Comparison of ENCODE assay signal across 1 cellular context in genomic region chr12:76084277-76085158, GRCh38.
TF ChIP-seq lines count a peak whose summit lies in the region.

Gene NAP1L1, minus strand, starts transcription at chr12:76084685. Its CDS starts 10,466 bp downstream, at chr12:76074219.

TF ChIP-seq in HepG2, 621 proteins besides CTCF, POLR2A, EP300 and RAD21 (continued from another document and continues in another):
- TF ChIP-seq LRRFIP1 (CRISPR knock-in tag; conservative IDR thresholded peaks at IDR 0.05) (no peak), PRDM10 (CRISPR knock-in tag; IDR thresholded peaks at IDR 0.05; ENCODE audit: low read depth) (no peak), FOSL2 (CRISPR knock-in tag; IDR thresholded peaks at IDR 0.05) (peak; percentile 67; the same call in 1 of the 2 replicates), ZFP36L2 (CRISPR knock-in tag; IDR thresholded peaks at IDR 0.05) (no peak), UBTF (CRISPR knock-in tag; IDR thresholded peaks at IDR 0.05) (peak; percentile 95), POLR2AphosphoS5 (IDR thresholded peaks at IDR 0.05; ENCODE audit: low read depth, low read length) (peak; percentile 76), ZFP91 (CRISPR knock-in tag; IDR thresholded peaks at IDR 0.05; ENCODE audit: borderline replicate concordance) (peak; percentile 61; the same call in 1 of the 2 replicates), ARID4A (CRISPR knock-in tag; IDR thresholded peaks at IDR 0.05; ENCODE audit: borderline replicate concordance) (peak; percentile 85), IKZF4 (CRISPR knock-in tag; IDR thresholded peaks at IDR 0.05; ENCODE audit: borderline replicate concordance, low read depth, not compliant biosample characterization) (no peak), ZNF362 (CRISPR knock-in tag; IDR thresholded peaks at IDR 0.05; ENCODE audit: borderline replicate concordance) (no peak; the same call in 1 of the 2 replicates), ZNF224 (CRISPR knock-in tag; IDR thresholded peaks at IDR 0.05) (0 out of 2 replicates have a peak, but pooled peaks have one; percentile 9), HMGXB4 (CRISPR knock-in tag; IDR thresholded peaks at IDR 0.05; ENCODE audit: borderline replicate concordance in 1 of 2, low read depth in 1 of 2) (peak; percentile 9 to 65; a peak in 3 of 4 replicates), RBFOX2 (IDR thresholded peaks at IDR 0.05; ENCODE audit: low read depth, low read length) (peak; percentile 96), MAFG (CRISPR knock-in tag; IDR thresholded peaks at IDR 0.05) (no peak), PRPF4 (IDR thresholded peaks at IDR 0.05; ENCODE audit: low read depth, low read length, poor library complexity, severe bottlenecking) (no peak), ZNF615 (CRISPR knock-in tag; IDR thresholded peaks at IDR 0.05; ENCODE audit: borderline replicate concordance) (no peak), YEATS4 (CRISPR knock-in tag; IDR thresholded peaks at IDR 0.05; ENCODE audit: borderline replicate concordance) (peak; percentile 62), ZNF33B (CRISPR knock-in tag; IDR thresholded peaks at IDR 0.05) (peak; percentile 75; the same call in 1 of the 2 replicates), REXO4 (CRISPR knock-in tag; IDR thresholded peaks at IDR 0.05; ENCODE audit: borderline replicate concordance) (no peak), PAXIP1 (CRISPR knock-in tag; conservative IDR thresholded peaks at IDR 0.05) (0 out of 2 replicates have a peak, but pooled peaks have one; percentile 12), FOXM1 (CRISPR knock-in tag; IDR thresholded peaks at IDR 0.05) (no peak), ZNF746 (CRISPR knock-in tag; IDR thresholded peaks at IDR 0.05) (peak; percentile 52; the same call in 1 of the 2 replicates), ZNF335 (CRISPR knock-in tag; IDR thresholded peaks at IDR 0.05) (no peak), SMC3 (IDR thresholded peaks at IDR 0.05; ENCODE audit: low read length) (no peak)
